In genomic region chr3:171056528-171056927, GRCh38 we compare ENCODE assay signal across 22 cellular contexts. TPM values are rescaled to one million over a fixed set of nuclear protein-coding genes. Genes with fewer than 3 reads are reported as not detected.
DNase-seq lines count a peak whose midpoint lies in the region; ATAC-seq and TF ChIP-seq lines count a peak whose summit lies in the region.
"Had no signal": no experiment of that assay in that cellular context is flagged by ENCODE, and none has a peak within 500 bp of the region (broad histone marks: within the 10 kb centered on the region; RNA-seq: fewer than 3 reads in every experiment).

No MANE protein-coding gene starts in this region.

- ATAC-seq in SK-N-SH treated with all-trans-retinoic acid at 6 μM for 48 hours (peak; percentile 49), HG02938 (IDR thresholded peaks at IDR 0.05; ENCODE audit: unreplicated experiment) (no peak), GM21786 (IDR thresholded peaks at IDR 0.05; ENCODE audit: unreplicated experiment) (no peak)
- ATAC-seq: esophagus mucosa had no signal

- WGBS in esophagus muscularis mucosa: 82% methylated on average over 5 of the region's 5 CpGs
- WGBS in tibial nerve, 2 donors: 75 to 80% methylated on average over 5 of the region's 5 CpGs

- no peak overlapping the region for H3K4me3 ChIP-seq in fibroblast of pulmonary artery (replicated peaks; ENCODE audit: low read depth, low read length)
- H3K4me3 ChIP-seq in esophagus muscularis mucosa: no peak overlapping the region
- H3K4me3 ChIP-seq in tibial nerve: no peak overlapping the region

- H3K27me3 ChIP-seq in esophagus muscularis mucosa: no peaks in the 10 kb centered on the region
- no peaks in the 10 kb centered on the region for H3K27me3 ChIP-seq in tibial nerve

- intact Hi-C loops in esophagus muscularis mucosa (cut with DNase I): no loop called here

- TF ChIP-seq POLR2A in esophagus muscularis mucosa (IDR thresholded peaks at IDR 0.05; ENCODE audit: low read depth): no peak
- TF ChIP-seq POLR2A in tibial nerve (IDR thresholded peaks at IDR 0.05): no peak

- peaks cover 0 to 6% (median 0%) of the 10 kb centered on the region in 4 donors for H3K4me1 ChIP-seq in esophagus muscularis mucosa
- H3K4me1 ChIP-seq in tibial nerve: no peaks in the 10 kb centered on the region

- TF ChIP-seq EP300 in esophagus muscularis mucosa (IDR thresholded peaks at IDR 0.05) (no peak), tibial nerve (IDR thresholded peaks at IDR 0.05) (no peak)

- H3K9me3 ChIP-seq in esophagus muscularis mucosa (no peaks in the 10 kb centered on the region), tibial nerve (no peaks in the 10 kb centered on the region)

- no peak for TF ChIP-seq CTCF in fibroblast of pulmonary artery (IDR thresholded peaks at IDR 0.05; ENCODE audit: low read length, missing control alignments)
- no peak for TF ChIP-seq CTCF in esophagus muscularis mucosa (IDR thresholded peaks at IDR 0.05)
- no peak for TF ChIP-seq CTCF in tibial nerve (IDR thresholded peaks at IDR 0.05)

- peak; percentile 37 for DNase-seq in DMS53 (lab: John Stamatoyannopoulos, UW)
- no peak for DNase-seq in DMS53 treated with DMSO at 0.1 percent for 48 hours (lab: John Stamatoyannopoulos, UW; ENCODE audit: unreplicated experiment)
- DNase-seq in fibroblast of pulmonary artery (ENCODE audit: low read depth): peak; percentile 82
- no peak for DNase-seq in esophagus muscularis mucosa (ENCODE audit: extremely low spot score)
- no peak for DNase-seq in tibial nerve (ENCODE audit: low spot score in 2 of 2)
- DNase-seq: activated CD4-positive, alpha-beta T cell treated with anti-CD3 and anti-CD28 coated beads for 4 hours; activated effector memory CD4-positive, alpha-beta T cell treated with anti-CD3 and anti-CD28 coated beads, Interleukin-2, amount 50 U/mL, for 16 hours; amniotic stem cell; CD4-positive, CD25-positive, alpha-beta regulatory T cell; DND-41; hypothalamus; NCI-H1694 treated with DMSO at 0.1 percent for 48 hours; nucleus accumbens; SHP77; stimulated activated CD4-positive, alpha-beta T cell treated with anti-CD3 and anti-CD28 coated beads, Interleukin-4, amount 100 ng/mL, for 4 hours; T-helper 9 cell had no signal

- H3K27ac ChIP-seq in esophagus muscularis mucosa (replicated peaks in 1 of 4) (no peak overlapping the region), tibial nerve (no peak overlapping the region)
- H3K27ac ChIP-seq: 22Rv1 had no signal

- no peaks in the 10 kb centered on the region for H3K36me3 ChIP-seq in esophagus muscularis mucosa
- H3K36me3 ChIP-seq in tibial nerve: no peaks in the 10 kb centered on the region

TF ChIP-seq in SK-N-SH treated with all-trans-retinoic acid at 6 μM for 48 hours, 23 proteins besides CTCF, POLR2A, EP300 and RAD21:
- TF ChIP-seq TOX (CRISPR knock-in tag; IDR thresholded peaks at IDR 0.05; ENCODE audit: borderline replicate concordance): no peak
- no peak for TF ChIP-seq ARNTL (CRISPR knock-in tag; IDR thresholded peaks at IDR 0.05; ENCODE audit: borderline replicate concordance, low read depth)
TF ChIP-seq in SK-N-SH treated with all-trans-retinoic acid at 6 μM for 48 hours: peak in this region for 0.

RNA-seq across cellular contexts. Expression of gene SLC2A2, which starts 30.0 kb away (rescaled TPM):
- total RNA-seq in esophagus muscularis mucosa: not detected
- not detected for total RNA-seq in tibial nerve
- total RNA-seq: CD4-positive, CD25-positive, alpha-beta regulatory T cell; esophagus mucosa; mononuclear cell had no signal

Comparison
In these comparisons a context has a peak if more than half of its experiments do, and no peak if none do; other contexts are left out.
1. DNase-seq: peak in DMS53 (single experiment) and fibroblast of pulmonary artery (single experiment); none in DMS53 treated with DMSO at 0.1 percent for 48 hours (single experiment), esophagus muscularis mucosa (single experiment) and tibial nerve (0 of 2).